ENCODE assay signal across 8 cellular contexts in genomic region chr16:14284930-14285541, GRCh38.
A peak's percentile ranks its signal among the peaks of the same experiment; 100 is the strongest.
DNase-seq lines count a peak whose midpoint lies in the region; ATAC-seq, FAIRE-seq and TF ChIP-seq lines count a peak whose summit lies in the region.

No MANE protein-coding gene starts in this region.

- H3K27me3 ChIP-seq in Panc1 (ENCODE audit: control insufficient read depth, insufficient read depth, low read length) = no peaks in the 10 kb centered on the region
- H3K27me3 ChIP-seq in dorsolateral prefrontal cortex = no peaks in the 10 kb centered on the region

- FAIRE-seq in urothelium cell line (lab: Jason Lieb, UNC) = no peak

- WGBS in mesodermal cell (ENCODE audit: insufficient coverage in 2 of 2), 2 experiments = 0 to 6% methylated on average over 16 to 17 of the region's 23 CpGs

- POLR2A ChIA-PET in Panc1 (lab: Charles Lee) = no interaction called here

- ATAC-seq in GM21390 (IDR thresholded peaks at IDR 0.05; ENCODE audit: unreplicated experiment) (peak; percentile 50), HG03565 (IDR thresholded peaks at IDR 0.05; ENCODE audit: unreplicated experiment) (peak; percentile 10), Panc1 (peak; percentile 77)

- peak overlapping the region; percentile 52 to 93 for H3K4me3 ChIP-seq in Panc1 (ENCODE audit: low read depth in 2 of 2, low read length in 2 of 2)
- H3K4me3 ChIP-seq in dorsolateral prefrontal cortex = peak overlapping the region; percentile 58 to 95 (median 83)
- H3K4me3 ChIP-seq in mesodermal cell (ENCODE audit: extremely low read depth, insufficient read depth, low read length, poor library complexity, severe bottlenecking) = peak overlapping the region; percentile 83

- H3K9me3 ChIP-seq in Panc1 (ENCODE audit: control insufficient read depth, insufficient read depth, low read depth, low read length) (peaks cover 3% of the 10 kb centered on the region; the same call in 1 of the 2 replicates), mesodermal cell (ENCODE audit: control insufficient read depth, low read length) (peaks cover 10% of the 10 kb centered on the region)

- DNase-seq in GF-D8 (lab: John Stamatoyannopoulos, UW) (peak; percentile 61), Panc1 (ENCODE audit: low read depth, low spot score) (peak; percentile 74), dorsolateral prefrontal cortex (peak in 2 of 10 donors; percentile 70 to 72), urothelium cell line (ENCODE audit: low spot score) (peak; percentile 49)
- DNase-seq in activated CD4-positive, alpha-beta T cell treated with anti-CD3 and anti-CD28 coated beads for 4 hours = no peak

- peak; percentile 81 for TF ChIP-seq CTCF in Panc1 (IDR thresholded peaks at IDR 0.05)
- TF ChIP-seq CTCF in dorsolateral prefrontal cortex (IDR thresholded peaks at IDR 0.05 in 54 of 56, conservative IDR thresholded peaks at IDR 0.05 in 2 of 56; ENCODE audit: low read depth in 1 of 56, partially characterized antibody in 56 of 56) = peak in 50 of 56 donors; percentile 16 to 59 (median 39)

- intact Hi-C loops in Panc1 (cut with micrococcal nuclease; ENCODE audit: unreplicated experiment) = loop anchor here (2.0 kb wide), 1 partner anchor 362 kb away; no protein-coding TSS in a partner anchor
- intact Hi-C loops in dorsolateral prefrontal cortex (cut with DNase I) = loop anchor here (2.0 to 5.0 kb wide), 4 partner anchors 38 to 368 kb away; partner anchors contain the start of genes BFAR (in 1 of the 2), ERCC4 (in 1 of the 2) and PARN (in 1 of the 2)

- peak overlapping the region; percentile 37 for H3K27ac ChIP-seq in Panc1 (ENCODE audit: low read length)
- peak overlapping the region; percentile 65 to 94 (median 88) for H3K27ac ChIP-seq in dorsolateral prefrontal cortex
- H3K27ac ChIP-seq in mesodermal cell (ENCODE audit: low read depth, low read length, severe bottlenecking) = peak overlapping the region; percentile 41

- in situ Hi-C loops in Panc1 (cut with HindIII; ENCODE audit: low pct_unique_long_range_greater_than_20kb, low sequenced_read_pairs) = no loop called here

- CTCF ChIA-PET in Panc1 (lab: Charles Lee) = interaction anchor here (0.5 to 1.7 kb wide), 7 partner anchors 23 to 833 kb away, joined by 3 to 11 read pairs (median 6); partner anchors contain the start of gene ERCC4

- no TSS peak for BruUV-seq in Panc1 (replicated peaks; lab: Mats Ljungman, UMichigan)

- H3K36me3 ChIP-seq in Panc1 (ENCODE audit: control insufficient read depth, insufficient read depth, low read length) (no peaks in the 10 kb centered on the region), mesodermal cell (ENCODE audit: control insufficient read depth, insufficient read depth, low read length) (no peaks in the 10 kb centered on the region)

- H3K4me1 ChIP-seq in Panc1 (ENCODE audit: control insufficient read depth, insufficient read depth, low read length) = peaks cover 13% of the 10 kb centered on the region
- H3K4me1 ChIP-seq in mesodermal cell (ENCODE audit: control insufficient read depth, insufficient read depth, low read length, poor library complexity, severe bottlenecking) = no peaks in the 10 kb centered on the region

Comparison
In these comparisons a context has a peak if more than half of its experiments do, and no peak if none do; other contexts are left out.
1. DNase-seq: peak in GF-D8 (single experiment), Panc1 (single experiment) and urothelium cell line (single experiment); none in activated CD4-positive, alpha-beta T cell treated with anti-CD3 and anti-CD28 coated beads for 4 hours (0 of 2).
2. ATAC-seq: peak in every context shown above with its lines; median percentile 77 in Panc1; 50 in GM21390; 10 in HG03565.
3. H3K27ac ChIP-seq: peak in every context shown above with its lines; median percentile 88 in dorsolateral prefrontal cortex; 41 in mesodermal cell; 37 in Panc1.
4. Peak in every context shown above with its lines, with median percentiles within 50 percentile points of each other: H3K4me3 ChIP-seq.